In the genomic region with DNA sequence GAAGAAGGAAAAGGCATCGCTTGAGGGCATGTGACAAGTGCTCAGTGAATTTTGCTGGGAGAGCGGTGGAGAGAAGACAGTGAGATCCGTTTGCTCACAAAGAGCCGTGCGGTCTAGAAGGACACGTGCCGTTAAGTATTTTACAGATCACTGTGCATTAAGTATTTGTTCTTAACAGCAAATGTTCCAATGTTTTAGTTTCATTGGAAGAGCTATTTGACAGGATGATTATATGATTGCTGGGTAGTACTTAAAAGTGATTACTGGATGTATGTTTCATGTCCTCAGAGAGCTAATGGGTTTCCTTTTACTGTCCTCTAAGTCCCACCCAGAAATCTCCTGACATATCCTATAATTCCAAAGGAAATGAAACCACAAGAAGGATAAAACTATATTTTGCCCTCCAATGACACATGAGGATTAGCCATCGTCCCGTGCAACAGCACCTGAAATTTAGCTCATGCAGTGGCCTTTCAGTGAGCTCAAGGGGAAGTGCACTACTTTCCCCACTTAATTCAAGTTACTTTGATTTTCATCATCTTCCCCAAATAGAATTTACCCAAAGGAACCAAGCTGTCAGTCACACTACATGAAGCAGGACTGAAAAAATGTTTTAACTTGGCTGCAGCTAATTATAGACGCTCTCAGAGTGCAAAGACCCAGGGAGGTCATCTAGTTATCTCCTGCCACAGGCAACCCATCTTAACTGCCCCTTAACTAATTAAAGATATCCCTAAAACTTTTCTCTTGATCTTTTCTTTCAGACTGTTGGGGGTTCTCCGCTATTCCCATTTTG, we compare ENCODE assay signal across 1 cellular context.
TF ChIP-seq lines count a peak whose summit lies in the region.

No MANE protein-coding gene starts in this region.

TF ChIP-seq in neural cell, 6 proteins besides CTCF, POLR2A, EP300 and RAD21 (continued from another document):
- TF ChIP-seq REST (IDR thresholded peaks at IDR 0.05; ENCODE audit: borderline replicate concordance) (no peak), TAF1 (IDR thresholded peaks at IDR 0.05; ENCODE audit: low read depth) (no peak)
